ENCODE assay signal across 10 cellular contexts in genomic region chr10:43075612-43076003, GRCh38. TPM values are rescaled to one million over a fixed set of nuclear protein-coding genes. Genes with fewer than 3 reads are reported as not detected.
DNase-seq lines count a peak whose midpoint lies in the region; ATAC-seq, FAIRE-seq and TF ChIP-seq lines count a peak whose summit lies in the region.
"Had no signal": no experiment of that assay in that cellular context is flagged by ENCODE, and none has a peak within 500 bp of the region (broad histone marks: within the 10 kb centered on the region; RNA-seq: fewer than 3 reads in every experiment).

No MANE protein-coding gene starts in this region.

- H3K18ac ChIP-seq in mesenchymal stem cell (ENCODE audit: low read depth in 1 of 2, low read length in 2 of 2): no peak overlapping the region

- no peak overlapping the region for H3K4ac ChIP-seq in mesenchymal stem cell (ENCODE audit: low read depth in 1 of 2, low read length in 2 of 2)

- H3K4me2 ChIP-seq in SK-N-SH: no peak overlapping the region
- H3K4me2 ChIP-seq in HepG2 (ENCODE audit: low read depth, low read length): no peak overlapping the region
- no peak overlapping the region for H3K4me2 ChIP-seq in mesenchymal stem cell (ENCODE audit: low read length, poor library complexity, severe bottlenecking)

- no peak overlapping the region for H2BK120ac ChIP-seq in mesenchymal stem cell (ENCODE audit: low read depth, low read length)

- H2AFZ ChIP-seq in SK-N-SH (ENCODE audit: low read depth) (no peak overlapping the region), HepG2 (ENCODE audit: low read length) (no peak overlapping the region), mesenchymal stem cell (ENCODE audit: low read depth, low read length) (no peak overlapping the region)

- H3K27me3 Mint-ChIP-seq in CD8-positive, alpha-beta memory T cell: peaks cover 17 to 40% of the 10 kb centered on the region in 2 donors

- H4K91ac ChIP-seq in mesenchymal stem cell (ENCODE audit: low read length): no peak overlapping the region

- H3K36me3 ChIP-seq in HEK293 (ENCODE audit: control insufficient read depth in 2 of 2, insufficient read depth in 1 of 2, low read length in 2 of 2) (no peaks in the 10 kb centered on the region), SK-N-SH (replicated peaks in 1 of 2; ENCODE audit: control insufficient read depth in 1 of 2, insufficient read depth in 2 of 2, low read length in 1 of 2) (no peaks in the 10 kb centered on the region), HepG2 (replicated peaks in 1 of 2; ENCODE audit: control insufficient read depth in 1 of 2, insufficient read depth in 2 of 2, low read length in 2 of 2) (no peaks in the 10 kb centered on the region), mesenchymal stem cell (ENCODE audit: control insufficient read depth in 1 of 2, insufficient read depth in 2 of 2, low read depth in 1 of 2, low read length in 2 of 2) (no peaks in the 10 kb centered on the region)
- H3K36me3 ChIP-seq in CD8-positive, alpha-beta memory T cell (ENCODE audit: insufficient read depth, low read length): no peaks in the 10 kb centered on the region

- ATAC-seq in HepG2 (peak; percentile 69), HG03108 (IDR thresholded peaks at IDR 0.05; ENCODE audit: unreplicated experiment) (no peak)

- no peaks in the 10 kb centered on the region for H3K9me3 Mint-ChIP-seq in CD8-positive, alpha-beta memory T cell
- H3K9me3 Mint-ChIP-seq: memory B cell had no signal

- WGBS in SK-N-SH (ENCODE audit: low lambda C conversion rate): 66% methylated on average over 3 of the region's 5 CpGs
- no CpG with 5 or more reads among the region's 5 CpGs for WGBS in HepG2 (ENCODE audit: low lambda C conversion rate)
- 88% methylated on average over 5 of the region's 5 CpGs for WGBS in mesenchymal stem cell

- FAIRE-seq in HepG2 (lab: Jason Lieb, UNC): no peak
- FAIRE-seq: endothelial cell of umbilical vein had no signal

- peak; percentile 49; the same call in 1 of the 2 replicates for TF ChIP-seq CTCF in HEK293 (tag by site-specific recombination; IDR thresholded peaks at IDR 0.05)
- TF ChIP-seq CTCF in SK-N-SH (IDR thresholded peaks at IDR 0.05): no peak
- TF ChIP-seq CTCF in HepG2 (CRISPR knock-in tag; IDR thresholded peaks at IDR 0.05): 0 out of 2 replicates have a peak, but pooled peaks have one; percentile 14

- H2BK5ac ChIP-seq in mesenchymal stem cell (ENCODE audit: low read depth, low read length, poor library complexity, severe bottlenecking): no peak overlapping the region

- no peaks in the 10 kb centered on the region for H3F3A ChIP-seq in SK-N-SH (replicated peaks; ENCODE audit: insufficient read depth)

- in situ Hi-C loops in HepG2 (cut with HindIII; ENCODE audit: extremely low pct_ligation_motif_present, low pct_unique_long_range_greater_than_20kb): no loop called here

- TF ChIP-seq EP300 in SK-N-SH (IDR thresholded peaks at IDR 0.05; ENCODE audit: borderline replicate concordance in 1 of 2, low read depth in 1 of 2, low read length in 1 of 2) (no peak; a peak in 1 of 4 replicates), HepG2 (IDR thresholded peaks at IDR 0.05; ENCODE audit: low read depth in 2 of 2, low read length in 2 of 2) (no peak), HepG2 (CRISPR knock-in tag; IDR thresholded peaks at IDR 0.05; ENCODE audit: borderline replicate concordance) (no peak)

- TF ChIP-seq RAD21 in SK-N-SH (IDR thresholded peaks at IDR 0.05; ENCODE audit: low read length) (peak; percentile 50), HepG2 (CRISPR knock-in tag; IDR thresholded peaks at IDR 0.05) (no peak)

- H3K9ac ChIP-seq in SK-N-SH (no peak overlapping the region), HepG2 (ENCODE audit: insufficient read depth, low read depth, low read length) (no peak overlapping the region), mesenchymal stem cell (ENCODE audit: low read length) (no peak overlapping the region)

- H3K79me1 ChIP-seq in mesenchymal stem cell (replicated peaks; ENCODE audit: low read length, poor library complexity, severe bottlenecking): no peaks in the 10 kb centered on the region

- H3K4me3 Mint-ChIP-seq in CD8-positive, alpha-beta memory T cell: peak overlapping the region in 3 of 7 donors; percentile 19 to 44 (median 33)

- no peak overlapping the region for H3K23ac ChIP-seq in mesenchymal stem cell (ENCODE audit: low read length in 2 of 2)

- TF ChIP-seq POLR2A in HepG2 (IDR thresholded peaks at IDR 0.05; ENCODE audit: insufficient read depth in 1 of 2, low read depth in 2 of 2, low read length in 2 of 2): no peak

- H2BK15ac ChIP-seq in mesenchymal stem cell (ENCODE audit: low read depth, poor library complexity, severe bottlenecking): no peak overlapping the region

- BruUV-seq in HepG2 (replicated peaks; lab: Mats Ljungman, UMichigan): no TSS peak

- DNase-seq in DMS 273 (lab: John Stamatoyannopoulos, UW; ENCODE audit: unreplicated experiment): peak; percentile 37
- no peak for DNase-seq in DMS 273 treated with DMSO at 0.1 percent for 48 hours (lab: John Stamatoyannopoulos, UW)
- peak; percentile 75 for DNase-seq in SK-N-SH
- DNase-seq in HepG2 (ENCODE audit: low spot score): no peak
- no peak for DNase-seq in mesenchymal stem cell
- DNase-seq in CD8-positive, alpha-beta memory T cell: no peak

- H3K4me3 ChIP-seq in HEK293 (ENCODE audit: low read depth, low read length) (no peak overlapping the region), SK-N-SH (ENCODE audit: low read depth in 2 of 2, low read length in 1 of 2) (peak overlapping the region in 1 of 2 experiments; percentile 54; a peak in 1 of 4 replicates), HepG2 (replicated peaks in 1 of 3; ENCODE audit: insufficient read depth in 1 of 3, low read depth in 2 of 3, low read length in 3 of 3) (no peak overlapping the region), mesenchymal stem cell (ENCODE audit: insufficient read depth in 1 of 2, low read depth in 1 of 2, low read length in 2 of 2) (no peak overlapping the region)
- no peak overlapping the region for H3K4me3 ChIP-seq in CD8-positive, alpha-beta memory T cell (ENCODE audit: low read length)

- POLR2A ChIA-PET in HEK293 (lab: Yijun Ruan, JAX): interaction anchor here (1.1 kb wide), 1 partner anchor 292 kb away, joined by 3 read pairs; no protein-coding TSS in a partner anchor
- POLR2A ChIA-PET in SK-N-SH (lab: Yijun Ruan, JAX): interaction anchor here (0.6 to 6.2 kb wide), 21 partner anchors 8 to 321 kb away, joined by 3 to 75 read pairs (median 5); no protein-coding TSS in a partner anchor
- POLR2A ChIA-PET in HepG2 (lab: Yijun Ruan, JAX): no interaction called here
- POLR2A ChIA-PET in CD8-positive, alpha-beta memory T cell (lab: Charles Lee): interaction anchor here (0.6 kb wide), 1 partner anchor 217 kb away, joined by 3 read pairs; no protein-coding TSS in a partner anchor

- H3K27ac ChIP-seq in HEK293 (ENCODE audit: extremely low read depth, low read depth, low read length): no peak overlapping the region
- peak overlapping the region in 1 of 2 experiments; percentile 96; a peak in 2 of 4 replicates for H3K27ac ChIP-seq in SK-N-SH (ENCODE audit: low read depth in 2 of 2, low read length in 1 of 2)
- no peak overlapping the region for H3K27ac ChIP-seq in HepG2 (ENCODE audit: extremely low read length, insufficient read depth, low read length)
- H3K27ac ChIP-seq in mesenchymal stem cell (ENCODE audit: low read length, poor library complexity, severe bottlenecking): no peak overlapping the region
- no peak overlapping the region for H3K27ac ChIP-seq in CD8-positive, alpha-beta memory T cell (ENCODE audit: low read depth, low read length)

- no peak overlapping the region for H2BK12ac ChIP-seq in mesenchymal stem cell (ENCODE audit: low read length in 2 of 2)

- H3K14ac ChIP-seq in mesenchymal stem cell (ENCODE audit: low read length in 2 of 2): no peak overlapping the region

- H3K27me3 ChIP-seq in SK-N-SH (ENCODE audit: insufficient read depth) (peaks cover 6% of the 10 kb centered on the region), HepG2 (ENCODE audit: control insufficient read depth in 1 of 2, insufficient read depth in 2 of 2, low read length in 2 of 2) (peaks cover 9 to 54% of the 10 kb centered on the region in 2 experiments; a peak in 4 of 5 replicates), mesenchymal stem cell (ENCODE audit: control insufficient read depth in 1 of 2, insufficient read depth in 1 of 2, low read length in 2 of 2) (peaks cover 64 to 85% of the 10 kb centered on the region in 2 experiments)
- peaks cover 6% of the 10 kb centered on the region for H3K27me3 ChIP-seq in CD8-positive, alpha-beta memory T cell (ENCODE audit: insufficient read depth, low read length, poor library complexity, severe bottlenecking)

- H4K20me1 ChIP-seq in SK-N-SH (ENCODE audit: insufficient read depth) (no peaks in the 10 kb centered on the region), HepG2 (ENCODE audit: insufficient read depth, low read length) (no peaks in the 10 kb centered on the region)

- H3K79me2 ChIP-seq in SK-N-SH (ENCODE audit: insufficient read depth) (no peaks in the 10 kb centered on the region), HepG2 (ENCODE audit: insufficient read depth, low read length) (no peaks in the 10 kb centered on the region)

- no peak overlapping the region for H4K8ac ChIP-seq in mesenchymal stem cell (ENCODE audit: low read length)

- H3K9me3 ChIP-seq in HEK293 (ENCODE audit: control insufficient read depth, insufficient read depth, low read depth, low read length) (no peaks in the 10 kb centered on the region), SK-N-SH (no peaks in the 10 kb centered on the region), HepG2 (ENCODE audit: low read length) (no peaks in the 10 kb centered on the region), mesenchymal stem cell (ENCODE audit: control insufficient read depth, low read length) (no peaks in the 10 kb centered on the region)
- H3K9me3 ChIP-seq in CD8-positive, alpha-beta memory T cell (ENCODE audit: low read length): no peaks in the 10 kb centered on the region

- H2AK5ac ChIP-seq in mesenchymal stem cell (ENCODE audit: low read length, severe bottlenecking): no peak overlapping the region

- CTCF ChIA-PET in HEK293 (lab: Yijun Ruan, JAX) (interaction anchor here (0.6 to 1.5 kb wide), 5 partner anchors 12 to 735 kb away, joined by 3 to 6 read pairs (median 3); no protein-coding TSS in a partner anchor), SK-N-SH (lab: Yijun Ruan, JAX) (interaction anchor here (0.8 to 12.3 kb wide), 20 partner anchors 10 to 209 kb away, joined by 3 to 143 read pairs (median 5); no protein-coding TSS in a partner anchor), HepG2 (lab: Yijun Ruan, JAX; ENCODE audit: low intra/inter-chr PET ratio, low total read pairs) (no interaction called here)
- CTCF ChIA-PET in CD8-positive, alpha-beta memory T cell (lab: Charles Lee): no interaction called here

- H3K27ac Mint-ChIP-seq in CD8-positive, alpha-beta memory T cell: no peak overlapping the region
- H3K27ac Mint-ChIP-seq: memory B cell had no signal

- no peaks in the 10 kb centered on the region for H3K9me2 ChIP-seq in SK-N-SH

- intact Hi-C loops in HepG2 (cut with micrococcal nuclease; ENCODE audit: unreplicated experiment): loop anchor here (2.0 kb wide), 1 partner anchor 23 kb away; no protein-coding TSS in a partner anchor

- no peaks in the 10 kb centered on the region for H3K4me1 ChIP-seq in HEK293 (ENCODE audit: control insufficient read depth, insufficient read depth, low read length)
- H3K4me1 ChIP-seq in SK-N-SH (ENCODE audit: control insufficient read depth in 1 of 2, insufficient read depth in 2 of 2, low read depth in 1 of 2, low read length in 1 of 2): peaks cover 0 to 67% of the 10 kb centered on the region in 2 experiments; a peak in 1 of 4 replicates
- no peaks in the 10 kb centered on the region for H3K4me1 ChIP-seq in HepG2 (ENCODE audit: insufficient read depth, low read length)
- H3K4me1 ChIP-seq in mesenchymal stem cell (ENCODE audit: control insufficient read depth, insufficient read depth, low read depth, low read length): peaks cover 17% of the 10 kb centered on the region
- H3K4me1 ChIP-seq in CD8-positive, alpha-beta memory T cell (ENCODE audit: insufficient read depth, low read length): no peaks in the 10 kb centered on the region

- no peaks in the 10 kb centered on the region for H3K36me3 Mint-ChIP-seq in CD8-positive, alpha-beta memory T cell
- H3K36me3 Mint-ChIP-seq: memory B cell had no signal

- H3K4me1 Mint-ChIP-seq in CD8-positive, alpha-beta memory T cell: peaks cover 0 to 16% (median 1%) of the 10 kb centered on the region in 3 donors

RNA-seq across cellular contexts. Expression of gene RET, which starts 1.3 kb away (rescaled TPM):
- polyA plus RNA-seq in SK-N-SH (2012; rRNA removed): 3.2 and 6.8 TPM in 2 replicates
- 5.8 and 12.3 TPM in 2 replicates for polyA plus RNA-seq in SK-N-SH (2012; cell fraction: cytosol; rRNA removed)
- polyA plus RNA-seq in SK-N-SH (2012; cell fraction: nucleus; rRNA removed): 11.5 and 17.8 TPM in 2 replicates
- 0.02 TPM in 1 of 2 replicates, not detected in the other for total RNA-seq in HepG2 (2016; rRNA removed; fragmentation: Illumina TruSeq; extraction: Trizol)
- total RNA-seq in HepG2 (2016; cell fraction: cytosol; rRNA removed; fragmentation: Illumina TruSeq; extraction: Trizol; ENCODE audit: low read depth): not detected in 2 replicates
- not detected in 2 replicates for total RNA-seq in HepG2 (2016; cell fraction: insoluble cytoplasmic fraction; rRNA removed; fragmentation: Illumina TruSeq; extraction: Trizol)
- total RNA-seq in HepG2 (2016; cell fraction: membrane; rRNA removed; fragmentation: Illumina TruSeq; extraction: Trizol): not detected in 2 replicates
- not detected in 2 replicates for total RNA-seq in HepG2 (2016; cell fraction: nucleus; rRNA removed; fragmentation: Illumina TruSeq; extraction: Trizol)
- not detected in 2 replicates for polyA plus RNA-seq in HepG2 (2011; rRNA removed)
- not detected in 2 replicates for polyA plus RNA-seq in HepG2 (2011; cell fraction: cytosol; rRNA removed)
- polyA plus RNA-seq in HepG2 (2011; cell fraction: nucleus; rRNA removed): not detected in 2 replicates
- polyA plus RNA-seq in HepG2 (2012): 0.03 TPM in 1 of 2 replicates, not detected in the other
- polyA plus RNA-seq in HepG2 (2016; cell fraction: cytosol; fragmentation: Illumina TruSeq; extraction: Trizol; ENCODE audit: low read depth): not detected in 2 replicates
- polyA plus RNA-seq in HepG2 (2016; cell fraction: insoluble cytoplasmic fraction; fragmentation: Illumina TruSeq; extraction: Trizol; ENCODE audit: low read depth): not detected in 2 replicates
- not detected in 2 replicates for polyA plus RNA-seq in HepG2 (2016; cell fraction: membrane; fragmentation: Illumina TruSeq; extraction: Trizol; ENCODE audit: low read depth)
- polyA plus RNA-seq in HepG2 (2016; cell fraction: nucleus; fragmentation: Illumina TruSeq; extraction: Trizol; ENCODE audit: insufficient read depth, low read depth): not detected in 2 replicates
- polyA minus RNA-seq in HepG2 (2011; rRNA and poly(A)+ RNA removed; ENCODE audit: low replicate concordance): 0.04 TPM in 1 of 2 replicates, not detected in the other
- polyA minus RNA-seq in HepG2 (2011; cell fraction: cytosol; rRNA and poly(A)+ RNA removed): not detected in 2 replicates
- polyA minus RNA-seq in HepG2 (2011; cell fraction: nucleus; rRNA and poly(A)+ RNA removed): not detected in 2 replicates
- polyA plus RNA-seq in mesenchymal stem cell (2013, experiment 1 of 2): 0.29 TPM
- 0.42 TPM for polyA plus RNA-seq in mesenchymal stem cell (2013, experiment 2 of 2)
- under 1 TPM in 1 of 2 experiments, not detected in 1; 0.24 TPM for total RNA-seq in CD8-positive, alpha-beta memory T cell
- polyA plus RNA-seq in CD8-positive, alpha-beta memory T cell: 0.06 TPM

Comparison
In these comparisons a context has a peak if more than half of its experiments do, and no peak if none do; other contexts are left out.
1. DNase-seq: peak in DMS 273 (single experiment) and SK-N-SH (single experiment); none in DMS 273 treated with DMSO at 0.1 percent for 48 hours (single experiment), HepG2 (single experiment), mesenchymal stem cell (single experiment) and CD8-positive, alpha-beta memory T cell (0 of 5).
2. CTCF ChIA-PET loops: an anchor here in HEK293 (0.6 to 1.5 kb wide) and SK-N-SH (0.8 to 12.3 kb wide); none called in HepG2 and CD8-positive, alpha-beta memory T cell.